1 cellular context compared by ENCODE assay signal in genomic region chr7:150321788-150322113, GRCh38.
TF ChIP-seq lines count a peak whose summit lies in the region.

No MANE protein-coding gene starts in this region.

TF ChIP-seq in GM12878, 131 proteins besides CTCF, POLR2A, EP300 and RAD21:
- no peak for TF ChIP-seq NR2C1 (IDR thresholded peaks at IDR 0.05)
- 0 out of 2 replicates have a peak, but pooled peaks have one; percentile 18 for TF ChIP-seq POLR2AphosphoS2 (IDR thresholded peaks at IDR 0.05; ENCODE audit: low read depth, low read length)
TF ChIP-seq in GM12878: peak in this region for 1.
